ENCODE assay signal across 8 cellular contexts in genomic region chr14:75295491-75296338, GRCh38. TPM values are rescaled to one million over a fixed set of nuclear protein-coding genes. Genes with fewer than 3 reads are reported as not detected.
DNase-seq lines count a peak whose midpoint lies in the region; ATAC-seq and TF ChIP-seq lines count a peak whose summit lies in the region.

No MANE protein-coding gene starts in this region.

- H3K4me3 ChIP-seq in AG10803 (ENCODE audit: low read length) (peak overlapping the region; percentile 81), dorsolateral prefrontal cortex (peak overlapping the region; percentile 17 to 94 (median 77)), lower leg skin (ENCODE audit: low read depth, poor library complexity, severe bottlenecking) (no peak overlapping the region)

- TF ChIP-seq CTCF in AG10803 (conservative IDR thresholded peaks at IDR 0.05; ENCODE audit: low read length) (peak; percentile 96), GM20000 (IDR thresholded peaks at IDR 0.05; ENCODE audit: extremely low read depth, missing control alignments) (peak; percentile 91), dorsolateral prefrontal cortex (IDR thresholded peaks at IDR 0.05 in 54 of 56, conservative IDR thresholded peaks at IDR 0.05 in 2 of 56; ENCODE audit: low read depth in 1 of 56, partially characterized antibody in 56 of 56) (peak; percentile 90 to 99 (median 97)), lower leg skin (IDR thresholded peaks at IDR 0.05) (peak in 2 of 3 donors; percentile 76 to 90)

- no peak for ATAC-seq in GM19023 (IDR thresholded peaks at IDR 0.05; ENCODE audit: unreplicated experiment)

- WGBS in lower leg skin, 2 donors, result 1 to 3% methylated on average over 19 of the region's 19 CpGs

- TF ChIP-seq POLR2A in lower leg skin (IDR thresholded peaks at IDR 0.05), result no peak

- intact Hi-C loops in dorsolateral prefrontal cortex (cut with DNase I) (loop anchor here (2.0 to 5.0 kb wide), 5 partner anchors 17 to 163 kb away; partner anchors contain the start of genes FOS (in 1 of the 2) and TMED10 (in 1 of the 2)), lower leg skin (cut with DNase I; ENCODE audit: low total_unique reads) (loop anchor here (10.0 kb wide), 1 partner anchor 61 kb away; no protein-coding TSS in a partner anchor)

- DNase-seq in AG10803 (ENCODE audit: low read depth) (peak; percentile 66), GM20000 (ENCODE audit: low spot score) (peak; percentile 77), NCI-H526 treated with DMSO at 0.1 percent for 48 hours (lab: John Stamatoyannopoulos, UW) (peak; percentile 39), dorsolateral prefrontal cortex (peak; percentile 73 to 89 (median 82)), lower leg skin (ENCODE audit: low spot score in 2 of 2) (peak; percentile 87 to 97)
- peak; percentile 81 to 85 for DNase-seq in activated CD4-positive, alpha-beta T cell treated with anti-CD3 and anti-CD28 coated beads, Interleukin-2, amount 50 U/mL, for 48 hours
- DNase-seq in stimulated activated CD4-positive, alpha-beta T cell treated with anti-CD3 and anti-CD28 coated beads, Interleukin-4, amount 100 ng/mL, for 1 hour, result peak; percentile 79

- H3K27ac ChIP-seq in dorsolateral prefrontal cortex, result peak overlapping the region; percentile 57 to 99 (median 93)

- no peaks in the 10 kb centered on the region for H3K27me3 ChIP-seq in dorsolateral prefrontal cortex

RNA-seq across cellular contexts. Expression of gene FOS, which starts 17.1 kb away (rescaled TPM):
- total RNA-seq in dorsolateral prefrontal cortex (100 to 1,000 TPM in 38 of 120 experiments, 10 to 100 TPM in 81, 1 to 10 TPM in 1; 7.4 to 738 (median 68.8) TPM), lower leg skin (100 to 1,000 TPM; 154 to 448 (median 330) TPM)

Comparison
In these comparisons a context has a peak if more than half of its experiments do, and no peak if none do; other contexts are left out.
1. DNase-seq: peak in every context shown above with its lines; median percentile 92 in lower leg skin; 83 in activated CD4-positive, alpha-beta T cell treated with anti-CD3 and anti-CD28 coated beads, Interleukin-2, amount 50 U/mL, for 48 hours; 82 in dorsolateral prefrontal cortex; 79 in stimulated activated CD4-positive, alpha-beta T cell treated with anti-CD3 and anti-CD28 coated beads, Interleukin-4, amount 100 ng/mL, for 1 hour; 77 in GM20000; 66 in AG10803; 39 in NCI-H526 treated with DMSO at 0.1 percent for 48 hours.